In the genomic region with DNA sequence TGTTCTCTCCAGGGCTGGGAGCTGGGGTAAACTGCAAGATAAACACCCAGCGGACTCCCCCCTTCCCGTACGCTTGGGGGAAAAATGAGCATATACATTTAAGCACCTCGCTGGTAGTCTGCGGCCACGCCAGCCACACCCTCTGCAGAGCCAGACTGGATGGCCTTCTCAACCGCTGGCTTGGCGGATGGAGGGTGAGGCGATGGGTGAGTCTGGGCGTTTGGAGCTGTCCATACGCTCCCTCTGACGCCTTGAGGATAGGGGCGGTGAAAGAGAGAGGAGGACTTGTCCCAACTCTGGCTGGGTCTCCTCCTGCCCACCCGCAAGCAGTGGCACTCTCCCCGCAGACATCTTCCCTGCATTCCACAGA, we compare ENCODE assay signal across 8 cellular contexts. TPM values are rescaled to one million over a fixed set of nuclear protein-coding genes. Genes with fewer than 3 reads are reported as not detected.
DNase-seq lines count a peak whose midpoint lies in the region; ATAC-seq and TF ChIP-seq lines count a peak whose summit lies in the region.

No MANE protein-coding gene starts in this region.

- H3K27ac ChIP-seq in smooth muscle cell (ENCODE audit: low read depth) = peak overlapping the region; percentile 14

- H3K27ac Mint-ChIP-seq in activated CD4-positive, alpha-beta memory T cell treated with anti-CD3 and anti-CD28 coated beads, Interleukin-2, amount 10 ng/mL, durations not matched to agents 7 days and 5 days = no peak overlapping the region

- peaks cover 37% of the 10 kb centered on the region for H3K4me1 Mint-ChIP-seq in activated CD4-positive, alpha-beta memory T cell treated with anti-CD3 and anti-CD28 coated beads, Interleukin-2, amount 10 ng/mL, durations not matched to agents 7 days and 5 days

- no peaks in the 10 kb centered on the region for H3K36me3 Mint-ChIP-seq in activated CD4-positive, alpha-beta memory T cell treated with anti-CD3 and anti-CD28 coated beads, Interleukin-2, amount 10 ng/mL, durations not matched to agents 7 days and 5 days (ENCODE audit: low read depth)

- H3K79me2 ChIP-seq in smooth muscle cell (ENCODE audit: low read depth) = peaks cover 33% of the 10 kb centered on the region

- CTCF ChIA-PET in activated CD4-positive, alpha-beta memory T cell treated with anti-CD3 and anti-CD28 coated beads, Interleukin-2, amount 10 ng/mL, durations not matched to agents 7 days and 5 days (lab: Charles Lee) = interaction anchor here (0.5 to 3.1 kb wide), 10 partner anchors 21 to 175 kb away, joined by 3 to 14 read pairs (median 5); partner anchors contain the start of genes PDK2 and PPP1R9B

- TF ChIP-seq CTCF in smooth muscle cell (IDR thresholded peaks at IDR 0.05; ENCODE audit: borderline replicate concordance, insufficient read depth, poor library complexity, severe bottlenecking) = no peak

- H4K20me1 ChIP-seq in smooth muscle cell (ENCODE audit: low read depth) = peaks cover 20% of the 10 kb centered on the region

- peak overlapping the region; percentile 76 for H3K4me3 ChIP-seq in smooth muscle cell

- peaks cover 31% of the 10 kb centered on the region for H3K4me1 ChIP-seq in smooth muscle cell (ENCODE audit: low read depth)

- peaks cover 8% of the 10 kb centered on the region for H3K27me3 Mint-ChIP-seq in activated CD4-positive, alpha-beta memory T cell treated with anti-CD3 and anti-CD28 coated beads, Interleukin-2, amount 10 ng/mL, durations not matched to agents 7 days and 5 days

- H3K9ac ChIP-seq in smooth muscle cell (ENCODE audit: low read depth) = peak overlapping the region; percentile 37

- 6% methylated on average over 15 of the region's 15 CpGs for WGBS in smooth muscle cell (ENCODE audit: low lambda C conversion rate)

- ATAC-seq in HG02571 (IDR thresholded peaks at IDR 0.05; ENCODE audit: unreplicated experiment) (no peak), GM21529 (IDR thresholded peaks at IDR 0.05; ENCODE audit: unreplicated experiment) (no peak)

- H3K4me3 Mint-ChIP-seq in activated CD4-positive, alpha-beta memory T cell treated with anti-CD3 and anti-CD28 coated beads, Interleukin-2, amount 10 ng/mL, durations not matched to agents 7 days and 5 days = peak overlapping the region; percentile 88

- H3K27me3 ChIP-seq in smooth muscle cell (ENCODE audit: low read depth) = no peaks in the 10 kb centered on the region

- H3F3A ChIP-seq in smooth muscle cell (ENCODE audit: low read depth) = peaks cover 25% of the 10 kb centered on the region

- H3K36me3 ChIP-seq in smooth muscle cell (ENCODE audit: low read depth) = no peaks in the 10 kb centered on the region

- peak overlapping the region; percentile 94 for H3K4me2 ChIP-seq in smooth muscle cell

- H2AFZ ChIP-seq in smooth muscle cell (ENCODE audit: low read depth) = no peak overlapping the region

- H3K9me3 ChIP-seq in smooth muscle cell (replicated peaks; ENCODE audit: low read depth) = no peaks in the 10 kb centered on the region

- no peaks in the 10 kb centered on the region for H3K9me3 Mint-ChIP-seq in activated CD4-positive, alpha-beta memory T cell treated with anti-CD3 and anti-CD28 coated beads, Interleukin-2, amount 10 ng/mL, durations not matched to agents 7 days and 5 days

- POLR2A ChIA-PET in activated CD4-positive, alpha-beta memory T cell treated with anti-CD3 and anti-CD28 coated beads, Interleukin-2, amount 10 ng/mL, durations not matched to agents 7 days and 5 days (lab: Charles Lee) = interaction anchor here (1.2 to 1.9 kb wide), 2 partner anchors 29 to 37 kb away, joined by 4 to 8 read pairs; no protein-coding TSS in a partner anchor

- DNase-seq in DMS53 (lab: John Stamatoyannopoulos, UW) (peak; percentile 41), DMS53 treated with DMSO at 0.1 percent for 48 hours (lab: John Stamatoyannopoulos, UW; ENCODE audit: unreplicated experiment) (no peak), hepatic stellate cell (ENCODE audit: low spot score) (peak; percentile 78), smooth muscle cell (lab: John Stamatoyannopoulos, UW; ENCODE audit: unreplicated experiment) (no peak), NOMO-1 (lab: John Stamatoyannopoulos, UW; ENCODE audit: unreplicated experiment in 2 of 2) (no peak)
- no peak for DNase-seq in activated CD4-positive, alpha-beta memory T cell treated with anti-CD3 and anti-CD28 coated beads, Interleukin-2, amount 10 ng/mL, durations not matched to agents 7 days and 5 days

RNA-seq across cellular contexts. Expression of gene ITGA3, which starts 1.0 kb away (rescaled TPM):
- 10 to 100 TPM; 12.5 to 13.4 TPM for total RNA-seq in activated CD4-positive, alpha-beta memory T cell treated with anti-CD3 and anti-CD28 coated beads, Interleukin-2, amount 10 ng/mL, durations not matched to agents 7 days and 5 days
- 44.7 and 77.9 TPM in 2 replicates for total RNA-seq in smooth muscle cell
- polyA plus RNA-seq in smooth muscle cell = 30.0 and 70.4 TPM in 2 replicates

RNA-seq across cellular contexts. Expression of gene PDK2, which starts 38.2 kb away (rescaled TPM):
- total RNA-seq in activated CD4-positive, alpha-beta memory T cell treated with anti-CD3 and anti-CD28 coated beads, Interleukin-2, amount 10 ng/mL, durations not matched to agents 7 days and 5 days = 10 to 100 TPM; 19.6 to 23.4 TPM
- total RNA-seq in smooth muscle cell = 21.7 and 28.2 TPM in 2 replicates
- polyA plus RNA-seq in smooth muscle cell = 34.3 and 36.5 TPM in 2 replicates

Comparison
In these comparisons a context has a peak if more than half of its experiments do, and no peak if none do; other contexts are left out.
1. DNase-seq: peak in DMS53 (single experiment) and hepatic stellate cell (single experiment); none in DMS53 treated with DMSO at 0.1 percent for 48 hours (single experiment), activated CD4-positive, alpha-beta memory T cell treated with anti-CD3 and anti-CD28 coated beads, Interleukin-2, amount 10 ng/mL, durations not matched to agents 7 days and 5 days (single experiment), smooth muscle cell (single experiment) and NOMO-1 (0 of 2).